ENCODE assay signal across 15 cellular contexts in the genomic region with DNA sequence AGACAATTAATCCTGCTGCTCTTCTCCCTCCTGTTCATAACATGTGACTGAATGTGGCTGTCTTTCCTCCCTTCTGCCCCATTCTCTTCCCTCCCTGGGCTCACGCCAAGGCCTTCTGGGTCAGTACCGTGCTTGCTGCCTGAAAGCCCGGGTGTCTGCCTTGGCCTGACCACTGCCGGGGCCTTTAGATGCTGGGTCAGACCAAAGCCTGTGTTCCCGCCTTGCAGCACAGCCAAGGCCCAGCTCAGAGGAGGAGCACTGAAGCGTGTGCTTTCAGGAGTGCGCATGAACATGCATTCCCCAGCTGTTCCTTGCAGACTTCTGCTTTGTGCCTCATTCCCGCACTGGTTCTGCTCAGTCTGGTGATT. TPM values are rescaled to one million over a fixed set of nuclear protein-coding genes. Genes with fewer than 3 reads are reported as not detected.
DNase-seq lines count a peak whose midpoint lies in the region; ATAC-seq and TF ChIP-seq lines count a peak whose summit lies in the region.
"Had no signal": no experiment of that assay in that cellular context is flagged by ENCODE, and none has a peak within 500 bp of the region (broad histone marks: within the 10 kb centered on the region; RNA-seq: fewer than 3 reads in every experiment).

No MANE protein-coding gene starts in this region.

- H3K27me3 ChIP-seq in heart right ventricle (no peaks in the 10 kb centered on the region), neural progenitor cell (no peaks in the 10 kb centered on the region), uterus (no peaks in the 10 kb centered on the region)

- no peak overlapping the region for H3K4me3 Mint-ChIP-seq in neural progenitor cell
- H3K4me3 Mint-ChIP-seq: naive B cell; stimulated activated memory B cell treated with anti-CD40 and anti-IgM and Interleukin-4, amounts not matched to agents 10 μg/mL and 1 μg/mL and 100 μg/mL, for 72 hours had no signal

- no peaks in the 10 kb centered on the region for H3K9me3 ChIP-seq in heart right ventricle
- H3K9me3 ChIP-seq in neural progenitor cell (ENCODE audit: low read depth), result no peaks in the 10 kb centered on the region
- H3K9me3 ChIP-seq in uterus, result no peaks in the 10 kb centered on the region

- H3K27ac ChIP-seq in heart right ventricle (peak overlapping the region in 1 of 10 donors; percentile 30), neural progenitor cell (no peak overlapping the region), uterus (peak overlapping the region; percentile 57 to 64)

- peaks cover 3% of the 10 kb centered on the region for H3F3A ChIP-seq in neural progenitor cell (ENCODE audit: low read depth)

- TF ChIP-seq CTCF in heart right ventricle (IDR thresholded peaks at IDR 0.05) (no peak), neural progenitor cell (IDR thresholded peaks at IDR 0.05) (no peak), uterus (IDR thresholded peaks at IDR 0.05) (no peak)

- ATAC-seq in Right ventricle myocardium inferior (peak; percentile 70), heart right ventricle (peak in 7 of 8 donors; percentile 40 to 86 (median 63))
- ATAC-seq: activated CD4-positive, CD25-positive, alpha-beta regulatory T cell treated with anti-CD3 and anti-CD28 coated beads, Interleukin-2, amount 50 U/mL, for 24 hours; stimulated activated memory B cell treated with anti-CD40 and anti-IgM and Interleukin-4, amounts not matched to agents 10 μg/mL and 1 μg/mL and 100 μg/mL, for 72 hours had no signal

- intact Hi-C loops in Right ventricle myocardium inferior (cut with DNase I), result no loop called here
- intact Hi-C loops in cardiac septum (cut with DNase I), result no loop called here
- intact Hi-C loops in heart right ventricle (cut with DNase I), result no loop called here
- intact Hi-C loops in uterus (cut with DNase I; ENCODE audit: low total_unique reads), result no loop called here

- DNase-seq in Right ventricle myocardium inferior (ENCODE audit: missing footprints), result peak; percentile 73
- no peak for DNase-seq in cardiac septum (ENCODE audit: low spot score)
- DNase-seq in heart right ventricle, result peak in 1 of 2 donors; percentile 35
- no peak for DNase-seq in neural progenitor cell (ENCODE audit: low spot score)
- DNase-seq in uterus, result peak; percentile 45 to 61
- DNase-seq in SKM-1 (lab: John Stamatoyannopoulos, UW; ENCODE audit: unreplicated experiment), result no peak
- no peak for DNase-seq in cortex of kidney (lab: John Stamatoyannopoulos, UW)
- DNase-seq in KG1 (lab: John Stamatoyannopoulos, UW), result no peak
- DNase-seq: activated naive CD4-positive, alpha-beta T cell; DMS153; naive B cell; NCI-H1048; NCI-H774 had no signal

- H3K27ac Mint-ChIP-seq in neural progenitor cell, result peak overlapping the region; percentile 32
- H3K27ac Mint-ChIP-seq: stimulated activated memory B cell treated with anti-CD40 and anti-IgM and Interleukin-4, amounts not matched to agents 10 μg/mL and 1 μg/mL and 100 μg/mL, for 72 hours had no signal

- no peaks in the 10 kb centered on the region for H3K79me2 ChIP-seq in neural progenitor cell (ENCODE audit: low read depth)

- no peaks in the 10 kb centered on the region for H3K36me3 Mint-ChIP-seq in neural progenitor cell
- H3K36me3 Mint-ChIP-seq: naive B cell; stimulated activated memory B cell treated with anti-CD40 and anti-IgM and Interleukin-4, amounts not matched to agents 10 μg/mL and 1 μg/mL and 100 μg/mL, for 72 hours had no signal

- H4K20me1 ChIP-seq in neural progenitor cell (ENCODE audit: low read depth), result no peaks in the 10 kb centered on the region

- peaks cover 16% of the 10 kb centered on the region for H3K4me1 Mint-ChIP-seq in neural progenitor cell
- H3K4me1 Mint-ChIP-seq: naive B cell; stimulated activated memory B cell treated with anti-CD40 and anti-IgM and Interleukin-4, amounts not matched to agents 10 μg/mL and 1 μg/mL and 100 μg/mL, for 72 hours had no signal

- no peaks in the 10 kb centered on the region for H3K9me3 Mint-ChIP-seq in neural progenitor cell
- H3K9me3 Mint-ChIP-seq: naive B cell; stimulated activated memory B cell treated with anti-CD40 and anti-IgM and Interleukin-4, amounts not matched to agents 10 μg/mL and 1 μg/mL and 100 μg/mL, for 72 hours had no signal

- H3K4me2 ChIP-seq in neural progenitor cell, result no peak overlapping the region

- H3K36me3 ChIP-seq in heart right ventricle, result no peaks in the 10 kb centered on the region
- no peaks in the 10 kb centered on the region for H3K36me3 ChIP-seq in neural progenitor cell
- H3K36me3 ChIP-seq in uterus, result no peaks in the 10 kb centered on the region

- H3K4me3 ChIP-seq in heart right ventricle, result no peak overlapping the region
- H3K4me3 ChIP-seq in neural progenitor cell, result no peak overlapping the region
- no peak overlapping the region for H3K4me3 ChIP-seq in uterus

- WGBS in heart right ventricle, 2 donors, result 63 to 67% methylated on average over 8 of the region's 8 CpGs

- no peak for TF ChIP-seq POLR2A in uterus (IDR thresholded peaks at IDR 0.05)

- H3K4me1 ChIP-seq in heart right ventricle (peaks cover 0 to 15% (median 3%) of the 10 kb centered on the region in 9 donors), neural progenitor cell (peaks cover 9% of the 10 kb centered on the region), uterus (peaks cover 0 to 4% of the 10 kb centered on the region in 2 donors)

- peak overlapping the region; percentile 13 for H2AFZ ChIP-seq in neural progenitor cell (replicated peaks)

- H3K9ac ChIP-seq in neural progenitor cell, result no peak overlapping the region

- peaks cover 3% of the 10 kb centered on the region for H3K27me3 Mint-ChIP-seq in neural progenitor cell (ENCODE audit: insufficient read depth, low read depth)

RNA-seq across cellular contexts. Expression of gene SARS1, which starts 27.0 kb away (rescaled TPM):
- total RNA-seq in Right ventricle myocardium inferior (97.6 TPM), cardiac septum (104 TPM), heart right ventricle (100 to 1,000 TPM in 4 of 10 donors, 10 to 100 TPM in 6; 86.3 to 123 (median 99.2) TPM), neural progenitor cell (ENCODE audit: low replicate concordance) (118 and 128 TPM in 2 replicates), uterus (100 to 1,000 TPM in 3 of 4 donors, 10 to 100 TPM in 1; 98.1 to 138 (median 112) TPM)
- 100 to 1,000 TPM in 1 of 2 donors, 10 to 100 TPM in 1; 38.3 to 153 TPM for polyA plus RNA-seq in heart right ventricle

Comparison
In these comparisons a context has a peak if more than half of its experiments do, and no peak if none do; other contexts are left out.
1. DNase-seq: peak in Right ventricle myocardium inferior (single experiment) and uterus (2 of 2); none in cardiac septum (single experiment), neural progenitor cell (single experiment), SKM-1 (single experiment), cortex of kidney (single experiment) and KG1 (single experiment).